Comparison of ENCODE assay signal across 1 cellular context in the genomic region with DNA sequence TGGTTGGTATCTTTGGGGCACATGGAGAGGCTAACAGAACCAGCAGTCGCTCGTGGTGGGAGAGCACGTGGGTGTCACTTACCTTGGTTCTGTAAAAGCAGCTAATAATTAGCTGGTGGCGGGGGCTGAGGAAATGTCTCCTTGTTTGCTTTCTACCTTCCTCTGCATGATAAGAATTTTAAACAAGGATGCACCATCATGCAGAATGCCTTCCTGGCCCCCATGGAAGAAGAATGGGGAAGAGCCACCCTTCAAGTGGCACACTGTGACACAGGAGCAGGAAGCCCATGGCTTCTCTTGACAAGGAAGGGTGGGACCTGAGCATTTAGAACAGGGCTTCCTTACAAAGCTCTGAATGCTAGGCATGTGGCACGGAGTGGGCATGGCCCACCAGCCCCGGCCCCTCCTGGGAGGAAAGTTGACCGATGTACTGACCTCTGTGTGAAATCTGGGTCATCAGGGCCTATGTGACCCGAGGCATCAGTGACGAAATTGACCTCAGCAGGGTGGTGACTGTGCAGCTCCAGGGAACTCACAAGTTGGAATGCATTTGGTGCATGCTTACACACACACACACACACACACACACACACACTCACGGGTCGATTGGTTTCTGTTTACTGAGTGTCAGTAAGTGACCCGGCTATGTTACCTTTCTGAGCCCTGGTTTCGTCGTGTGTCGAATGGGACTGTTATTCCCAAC.
TF ChIP-seq lines count a peak whose summit lies in the region.

No MANE protein-coding gene starts in this region.

TF ChIP-seq in IMR-90, 13 proteins besides CTCF, POLR2A, EP300 and RAD21 (continued from another document):
- TF ChIP-seq RFX5 (IDR thresholded peaks at IDR 0.05; ENCODE audit: low read depth, low read length) (no peak), FOS (IDR thresholded peaks at IDR 0.05; ENCODE audit: low read depth, low read length) (no peak), BHLHE40 (IDR thresholded peaks at IDR 0.05; ENCODE audit: low read depth, low read length) (no peak), SMC3 (IDR thresholded peaks at IDR 0.05; ENCODE audit: low read depth, low read length) (no peak), MAFK (IDR thresholded peaks at IDR 0.05; ENCODE audit: low read depth, low read length) (no peak), NFE2L2 (IDR thresholded peaks at IDR 0.05; ENCODE audit: low read depth, low read length) (no peak), MAZ (IDR thresholded peaks at IDR 0.05; ENCODE audit: borderline replicate concordance, low read depth, low read length) (no peak)
- TF ChIP-seq, protein P1, sequence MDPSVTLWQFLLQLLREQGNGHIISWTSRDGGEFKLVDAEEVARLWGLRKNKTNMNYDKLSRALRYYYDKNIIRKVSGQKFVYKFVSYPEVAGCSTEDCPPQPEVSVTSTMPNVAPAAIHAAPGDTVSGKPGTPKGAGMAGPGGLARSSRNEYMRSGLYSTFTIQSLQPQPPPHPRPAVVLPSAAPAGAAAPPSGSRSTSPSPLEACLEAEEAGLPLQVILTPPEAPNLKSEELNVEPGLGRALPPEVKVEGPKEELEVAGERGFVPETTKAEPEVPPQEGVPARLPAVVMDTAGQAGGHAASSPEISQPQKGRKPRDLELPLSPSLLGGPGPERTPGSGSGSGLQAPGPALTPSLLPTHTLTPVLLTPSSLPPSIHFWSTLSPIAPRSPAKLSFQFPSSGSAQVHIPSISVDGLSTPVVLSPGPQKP (IDR thresholded peaks at IDR 0.05; ENCODE audit: borderline replicate concordance, low read depth, low read length), result no peak
